ENCODE assay signal across 19 cellular contexts in the genomic region with DNA sequence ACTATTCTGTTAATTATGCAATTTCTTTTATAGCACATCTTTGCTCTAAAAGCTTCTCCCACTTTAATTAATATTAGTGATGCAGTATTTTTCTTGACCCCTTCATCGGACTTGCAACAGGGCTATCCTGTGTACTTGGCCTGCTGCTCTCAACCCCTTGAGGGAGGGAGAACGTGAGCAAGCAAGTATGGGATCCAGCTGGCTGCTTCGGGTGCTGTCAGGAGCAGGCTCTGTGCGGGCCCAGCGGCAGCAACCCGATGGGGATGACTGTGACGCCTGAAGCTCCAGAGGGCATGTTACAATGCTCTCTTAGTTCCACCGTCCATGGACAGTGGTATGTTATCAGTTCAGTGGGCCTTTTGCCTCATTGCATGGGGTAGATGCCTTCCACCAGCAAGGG.
"Had no signal": no experiment of that assay in that cellular context is flagged by ENCODE, and none has a peak within 500 bp of the region (broad histone marks: within the 10 kb centered on the region; RNA-seq: fewer than 3 reads in every experiment).

No MANE protein-coding gene starts in this region.

- H3K9me3 ChIP-seq: esophagus squamous epithelium, mucosa of descending colon, ovary, right lobe of liver, spleen, thoracic aorta, transverse colon had no signal

- H3K27me3 ChIP-seq: esophagus squamous epithelium, ovary, right lobe of liver, spleen, transverse colon had no signal

- ATAC-seq: left colon; mucosa of descending colon; naive thymus-derived CD8-positive, alpha-beta T cell; right lobe of liver; stimulated activated memory B cell treated with anti-CD40 and anti-IgM and Interleukin-4, amounts not matched to agents 10 μg/mL and 1 μg/mL and 100 μg/mL, for 72 hours; stimulated activated naive CD8-positive, alpha-beta T cell treated with anti-CD3 and anti-CD28 coated beads, Interleukin-15, amount 100 ng/mL, for 72 hours had no signal

- DNase-seq: effector memory CD4-positive, alpha-beta T cell; esophagus squamous epithelium; foreskin fibroblast; immature natural killer cell; left colon; mammary epithelial cell; mucosa of descending colon; naive thymus-derived CD8-positive, alpha-beta T cell; nucleus accumbens; ovary; right lobe of liver; spleen; stimulated activated CD4-positive, alpha-beta T cell treated with anti-CD3 and anti-CD28 coated beads, Interleukin-15, amount 100 ng/mL, for 24 hours; stimulated activated CD4-positive, alpha-beta T cell treated with anti-CD3 and anti-CD28 coated beads, Interleukin-1b, Interleukin-23, amount 100 ng/mL, for 48 hours; stimulated activated CD4-positive, alpha-beta T cell treated with anti-CD3 and anti-CD28 coated beads, Interleukin-4, amount 100 ng/mL, for 24 hours; stimulated activated naive CD8-positive, alpha-beta T cell treated with anti-CD3 and anti-CD28 coated beads, Interleukin-15, amount 100 ng/mL, for 72 hours; transverse colon had no signal

- H3K27ac ChIP-seq: esophagus squamous epithelium, ovary, right lobe of liver, spleen, thoracic aorta, transverse colon had no signal

- H3K36me3 ChIP-seq: esophagus squamous epithelium, ovary, right lobe of liver, spleen, thoracic aorta, transverse colon had no signal

- H3K4me3 ChIP-seq: esophagus squamous epithelium, mucosa of descending colon, ovary, right lobe of liver, spleen, thoracic aorta, transverse colon had no signal

- H3K4me1 ChIP-seq: esophagus squamous epithelium, right lobe of liver, spleen, transverse colon had no signal
